Comparison of ENCODE assay signal across 15 cellular contexts in the genomic region with DNA sequence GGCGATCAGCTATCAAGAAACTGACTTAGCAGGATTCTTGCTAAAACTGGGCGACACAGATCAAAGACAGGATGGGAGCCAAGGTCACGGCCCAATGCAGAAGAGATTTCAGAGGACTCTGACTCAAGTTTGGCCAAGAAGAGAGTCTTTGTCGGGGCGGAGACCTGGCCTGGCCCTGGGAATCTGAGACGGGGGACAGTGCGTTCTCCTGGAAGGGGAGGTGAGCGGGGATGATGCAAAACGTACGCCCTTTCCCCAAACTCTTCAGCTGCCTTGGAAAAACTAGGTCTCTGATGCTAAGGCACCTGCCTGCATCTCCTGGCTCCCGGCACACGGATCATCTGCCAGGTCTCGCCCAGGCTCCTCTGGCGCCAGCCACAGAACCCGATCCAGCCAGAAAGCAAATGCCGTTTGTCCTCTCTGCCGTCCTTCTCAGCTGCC. TPM values are rescaled to one million over a fixed set of nuclear protein-coding genes. Genes with fewer than 3 reads are reported as not detected.
"Had no signal": no experiment of that assay in that cellular context is flagged by ENCODE, and none has a peak within 500 bp of the region (broad histone marks: within the 10 kb centered on the region; RNA-seq: fewer than 3 reads in every experiment).

No MANE protein-coding gene starts in this region.

- ATAC-seq: effector memory CD8-positive, alpha-beta T cell; left colon; stimulated activated effector memory CD8-positive, alpha-beta T cell treated with anti-CD3 and anti-CD28 coated beads, Interleukin-12 subunit alpha, Interleukin-12 subunit beta, amount 100 ng/mL, for 72 hours had no signal

- H3K27ac ChIP-seq: epithelial cell of prostate, pancreas, transverse colon had no signal

- H3K4me1 Mint-ChIP-seq: stimulated activated effector memory CD8-positive, alpha-beta T cell treated with anti-CD3 and anti-CD28 coated beads, Interleukin-12 subunit alpha, Interleukin-12 subunit beta, amount 100 ng/mL, for 72 hours had no signal

- H3K36me3 Mint-ChIP-seq: stimulated activated effector memory CD8-positive, alpha-beta T cell treated with anti-CD3 and anti-CD28 coated beads, Interleukin-12 subunit alpha, Interleukin-12 subunit beta, amount 100 ng/mL, for 72 hours had no signal

- H3K36me3 ChIP-seq: pancreas, transverse colon had no signal

- H3K9me3 ChIP-seq: pancreas, transverse colon had no signal

- H3K9me3 Mint-ChIP-seq: effector memory CD8-positive, alpha-beta T cell; stimulated activated effector memory CD8-positive, alpha-beta T cell treated with anti-CD3 and anti-CD28 coated beads, Interleukin-12 subunit alpha, Interleukin-12 subunit beta, amount 100 ng/mL, for 72 hours; T-helper 1 cell treated with Interleukin-12 subunit alpha and Interleukin-12 subunit beta and Interleukin-4 antibody, amounts not matched to agents 30 μg/mL and 1 μg/mL, for 36 hours had no signal

- H3K4me3 Mint-ChIP-seq: effector memory CD8-positive, alpha-beta T cell; stimulated activated effector memory CD8-positive, alpha-beta T cell treated with anti-CD3 and anti-CD28 coated beads, Interleukin-12 subunit alpha, Interleukin-12 subunit beta, amount 100 ng/mL, for 72 hours; T-helper 1 cell treated with Interleukin-12 subunit alpha and Interleukin-12 subunit beta and Interleukin-4 antibody, amounts not matched to agents 30 μg/mL and 1 μg/mL, for 36 hours had no signal

- H3K4me3 ChIP-seq: pancreas, smooth muscle cell, transverse colon had no signal

- H3K4me1 ChIP-seq: pancreas had no signal

- H3K27ac Mint-ChIP-seq: effector memory CD8-positive, alpha-beta T cell; stimulated activated effector memory CD8-positive, alpha-beta T cell treated with anti-CD3 and anti-CD28 coated beads, Interleukin-12 subunit alpha, Interleukin-12 subunit beta, amount 100 ng/mL, for 72 hours; T-helper 1 cell treated with Interleukin-12 subunit alpha and Interleukin-12 subunit beta and Interleukin-4 antibody, amounts not matched to agents 30 μg/mL and 1 μg/mL, for 36 hours had no signal

- DNase-seq: activated CD4-positive, alpha-beta T cell treated with anti-CD3 and anti-CD28 coated beads for 48 hours; activated naive CD4-positive, alpha-beta T cell treated with Interleukin-2 at 50 U/mL for 16 hours; effector memory CD8-positive, alpha-beta T cell; hippocampal formation; left colon; mammary epithelial cell; pancreas; transverse colon had no signal

- H3K27me3 ChIP-seq: pancreas, transverse colon had no signal

- H3K27me3 Mint-ChIP-seq: effector memory CD8-positive, alpha-beta T cell had no signal

RNA-seq across cellular contexts. Expression of gene TMEM221, which starts 18.8 kb away (rescaled TPM):
- polyA plus RNA-seq: neural cell had no signal

RNA-seq across cellular contexts. Expression of gene BST2, which starts 24.3 kb away (rescaled TPM):
- polyA plus RNA-seq: neural cell had no signal

RNA-seq across cellular contexts. Expression of gene NXNL1, which starts 31.0 kb away (rescaled TPM):
- total RNA-seq: left colon, mammary epithelial cell, mucosa of gallbladder, pancreas, transverse colon had no signal
- polyA plus RNA-seq: mammary epithelial cell, neural cell, smooth muscle cell had no signal

RNA-seq across cellular contexts. Expression of gene CCDC194, which starts 35.7 kb away (rescaled TPM):
- total RNA-seq: mammary epithelial cell, smooth muscle cell, transverse colon had no signal
- polyA plus RNA-seq: adipose tissue, mammary epithelial cell, neural cell, pancreas, smooth muscle cell had no signal
